Comparison of ENCODE assay signal across 1 cellular context in genomic region chr21:37060296-37060695, GRCh38.
TF ChIP-seq lines count a peak whose summit lies in the region.

No MANE protein-coding gene starts in this region.

TF ChIP-seq in SK-N-SH, 30 proteins besides CTCF, POLR2A, EP300 and RAD21 (continued from another document):
- TF ChIP-seq USF1 (IDR thresholded peaks at IDR 0.05; ENCODE audit: borderline replicate concordance, low read depth): no peak
- no peak for TF ChIP-seq EZH2phosphoT487 (IDR thresholded peaks at IDR 0.05; ENCODE audit: borderline replicate concordance, low read depth)
- peak; percentile 73; the same call in 1 of the 2 replicates for TF ChIP-seq FOSL2 (IDR thresholded peaks at IDR 0.05; ENCODE audit: borderline replicate concordance, low read depth)
- TF ChIP-seq RXRA (IDR thresholded peaks at IDR 0.05; ENCODE audit: borderline replicate concordance, low read depth): no peak
- no peak for TF ChIP-seq USF2 (IDR thresholded peaks at IDR 0.05; ENCODE audit: borderline replicate concordance, low read depth, low read length)
